In the genomic region with DNA sequence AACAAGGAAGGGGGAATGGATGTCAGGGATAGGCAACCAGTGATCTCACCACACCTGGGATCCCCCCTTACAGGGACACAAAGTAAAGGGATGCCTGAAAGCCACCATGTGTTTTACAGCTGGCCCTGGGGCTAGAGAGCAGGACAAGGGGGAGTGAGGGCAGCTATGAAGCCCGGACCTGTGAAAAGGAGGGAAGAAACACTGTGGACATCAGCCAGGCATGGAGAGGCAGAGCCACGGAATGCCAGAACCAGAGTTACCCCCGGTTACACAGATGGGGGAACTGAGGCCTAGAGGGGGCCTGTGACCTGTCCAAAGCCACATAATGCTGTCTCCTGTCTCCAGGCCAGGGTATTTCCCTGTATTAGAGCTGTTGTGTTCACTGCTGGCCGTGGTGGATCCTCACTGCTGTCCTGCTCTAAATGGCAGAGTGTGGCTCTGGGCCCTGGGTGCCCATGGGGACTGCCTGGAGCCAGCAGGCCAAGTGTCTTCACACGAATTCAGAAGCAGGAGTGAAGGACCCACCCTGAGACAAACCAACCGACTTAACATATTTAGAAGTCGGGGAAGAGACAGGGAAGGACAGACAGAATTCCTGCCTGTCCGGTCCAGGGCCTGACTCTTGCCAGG, we compare ENCODE assay signal across 19 cellular contexts. TPM values are rescaled to one million over a fixed set of nuclear protein-coding genes. Genes with fewer than 3 reads are reported as not detected.
DNase-seq lines count a peak whose midpoint lies in the region; ATAC-seq and TF ChIP-seq lines count a peak whose summit lies in the region.
"Had no signal": no experiment of that assay in that cellular context is flagged by ENCODE, and none has a peak within 500 bp of the region (broad histone marks: within the 10 kb centered on the region; RNA-seq: fewer than 3 reads in every experiment).

No MANE protein-coding gene starts in this region.

- intact Hi-C loops in cardiac septum (cut with DNase I): loop anchor here (1.0 to 2.0 kb wide), 2 partner anchors 31 to 61 kb away; a partner anchor contains a TSS

- H3K4me3 ChIP-seq in right atrium auricular region (no peak overlapping the region), lung (no peak overlapping the region), coronary artery (no peak overlapping the region)

- TF ChIP-seq POLR2A in GM18505 (IDR thresholded peaks at IDR 0.05; ENCODE audit: borderline replicate concordance, extremely low read depth, insufficient read depth, insufficient read length): no peak

- no peak for TF ChIP-seq CTCF in right atrium auricular region (IDR thresholded peaks at IDR 0.05)
- no peak for TF ChIP-seq CTCF in lung (IDR thresholded peaks at IDR 0.05; ENCODE audit: control extremely low read depth, extremely low read depth)
- no peak for TF ChIP-seq CTCF in coronary artery (IDR thresholded peaks at IDR 0.05)

- ATAC-seq in lung (ENCODE audit: insufficient read depth, low FRiP score): no peak
- no peak for ATAC-seq in stimulated activated naive B cell treated with anti-CD40 and anti-IgM and Interleukin-4, amounts not matched to agents 10 μg/mL and 1 μg/mL and 100 μg/mL, for 72 hours (replicated peaks)
- no peak for ATAC-seq in GM18505 (IDR thresholded peaks at IDR 0.05; ENCODE audit: unreplicated experiment)
- ATAC-seq in HG03342 (IDR thresholded peaks at IDR 0.05; ENCODE audit: unreplicated experiment): no peak

- H3K27me3 ChIP-seq in right atrium auricular region (no peaks in the 10 kb centered on the region), lung (ENCODE audit: control insufficient read depth, insufficient read depth) (no peaks in the 10 kb centered on the region)
- H3K27me3 ChIP-seq: testis had no signal

- 58 to 77% methylated on average over 8 of the region's 8 CpGs for WGBS in lung, 2 donors

- H3K4me1 Mint-ChIP-seq in stimulated activated naive B cell treated with anti-CD40 and anti-IgM and Interleukin-4, amounts not matched to agents 10 μg/mL and 1 μg/mL and 100 μg/mL, for 72 hours: peaks cover 11 to 22% of the 10 kb centered on the region in 2 donors

- peaks cover 0 to 23% of the 10 kb centered on the region in 2 donors for H3K4me1 ChIP-seq in right atrium auricular region
- peaks cover 0 to 20% of the 10 kb centered on the region in 2 donors for H3K4me1 ChIP-seq in lung (ENCODE audit: control insufficient read depth in 2 of 2, insufficient read depth in 2 of 2, low read length in 2 of 2)
- H3K4me1 ChIP-seq: testis had no signal

- peak overlapping the region; percentile 79 for H3K27ac Mint-ChIP-seq in stimulated activated naive B cell treated with anti-CD40 and anti-IgM and Interleukin-4, amounts not matched to agents 10 μg/mL and 1 μg/mL and 100 μg/mL, for 72 hours
- H3K27ac Mint-ChIP-seq: activated CD4-positive, alpha-beta T cell treated with anti-CD3 and anti-CD28 coated beads for 36 hours; activated CD8-positive, alpha-beta T cell treated with anti-CD3 and anti-CD28 coated beads, Interleukin-2, amount 10 ng/mL, durations not matched to agents 7 days and 5 days; activated naive CD4-positive, alpha-beta T cell treated with anti-CD3 and anti-CD28 coated beads, Interleukin-2, amount 50 U/mL, for 72 hours; CD4-positive, alpha-beta memory T cell; stimulated activated naive CD8-positive, alpha-beta T cell treated with anti-CD3 and anti-CD28 coated beads, Interleukin-15, Interleukin-2, amounts not matched to agents 100 ng/mL and 50 ng/mL, for 24 hours had no signal

- H3K27me3 Mint-ChIP-seq in stimulated activated naive B cell treated with anti-CD40 and anti-IgM and Interleukin-4, amounts not matched to agents 10 μg/mL and 1 μg/mL and 100 μg/mL, for 72 hours: peaks cover 38 to 52% of the 10 kb centered on the region in 2 donors

- H3K9me3 ChIP-seq in right atrium auricular region (no peaks in the 10 kb centered on the region), lung (ENCODE audit: control insufficient read depth in 2 of 2, insufficient read depth in 1 of 2, low read length in 1 of 2) (no peaks in the 10 kb centered on the region)
- H3K9me3 ChIP-seq: left lung, testis had no signal

- H3K4me3 Mint-ChIP-seq in stimulated activated naive B cell treated with anti-CD40 and anti-IgM and Interleukin-4, amounts not matched to agents 10 μg/mL and 1 μg/mL and 100 μg/mL, for 72 hours: no peak overlapping the region
- H3K4me3 Mint-ChIP-seq: activated CD4-positive, alpha-beta T cell treated with anti-CD3 and anti-CD28 coated beads for 36 hours; activated CD8-positive, alpha-beta T cell treated with anti-CD3 and anti-CD28 coated beads, Interleukin-2, amount 10 ng/mL, durations not matched to agents 7 days and 5 days; stimulated activated naive CD8-positive, alpha-beta T cell treated with anti-CD3 and anti-CD28 coated beads, Interleukin-15, Interleukin-2, amounts not matched to agents 100 ng/mL and 50 ng/mL, for 24 hours had no signal

- H3K36me3 ChIP-seq in right atrium auricular region: no peaks in the 10 kb centered on the region
- H3K36me3 ChIP-seq in lung (ENCODE audit: control insufficient read depth in 2 of 2, insufficient read depth in 2 of 2, low read length in 2 of 2): no peaks in the 10 kb centered on the region
- H3K36me3 ChIP-seq: left lung had no signal

- H3K36me3 Mint-ChIP-seq in stimulated activated naive B cell treated with anti-CD40 and anti-IgM and Interleukin-4, amounts not matched to agents 10 μg/mL and 1 μg/mL and 100 μg/mL, for 72 hours: no peaks in the 10 kb centered on the region
- H3K36me3 Mint-ChIP-seq: activated naive CD4-positive, alpha-beta T cell treated with anti-CD3 and anti-CD28 coated beads, Interleukin-2, amount 50 U/mL, for 72 hours; CD4-positive, alpha-beta memory T cell; naive B cell had no signal

- DNase-seq in right atrium auricular region (ENCODE audit: low spot score) (peak; percentile 34), cardiac septum (ENCODE audit: low spot score) (no peak), RPMI7951 (ENCODE audit: low read depth) (peak; percentile 15), lung (ENCODE audit: low spot score) (peak; percentile 23), coronary artery (ENCODE audit: low spot score) (no peak)
- DNase-seq in stimulated activated naive B cell treated with anti-CD40 and anti-IgM and Interleukin-4, amounts not matched to agents 10 μg/mL and 1 μg/mL and 100 μg/mL, for 72 hours: no peak

- no peak overlapping the region for H3K27ac ChIP-seq in right atrium auricular region
- peak overlapping the region in 1 of 2 donors; percentile 5 for H3K27ac ChIP-seq in lung (ENCODE audit: low read depth in 1 of 2, low read length in 1 of 2)
- peak overlapping the region in 1 of 2 donors; percentile 61 for H3K27ac ChIP-seq in coronary artery
- H3K27ac ChIP-seq: testis had no signal

- no peaks in the 10 kb centered on the region for H3K9me3 Mint-ChIP-seq in stimulated activated naive B cell treated with anti-CD40 and anti-IgM and Interleukin-4, amounts not matched to agents 10 μg/mL and 1 μg/mL and 100 μg/mL, for 72 hours
- H3K9me3 Mint-ChIP-seq: CD4-positive, alpha-beta memory T cell; naive B cell; stimulated activated naive CD8-positive, alpha-beta T cell treated with anti-CD3 and anti-CD28 coated beads, Interleukin-15, Interleukin-2, amounts not matched to agents 100 ng/mL and 50 ng/mL, for 24 hours had no signal

RNA-seq across cellular contexts. Expression of a gene that starts 29.7 kb away (rescaled TPM):
- total RNA-seq in right atrium auricular region (10 to 100 TPM; 29.5 to 61.8 TPM), cardiac septum (57.8 TPM), lung (100 to 1,000 TPM; 142 to 204 TPM)
- total RNA-seq in RPMI7951 (2014; rRNA removed; shearing (Covaris generic)): 213 and 279 TPM in 2 replicates
- polyA plus RNA-seq in lung: 100 to 1,000 TPM in 1 of 2 donors, 10 to 100 TPM in 1; 83.9 to 123 TPM

RNA-seq across cellular contexts. Expression of a gene that starts 31.1 kb away (rescaled TPM):
- total RNA-seq in right atrium auricular region: under 1 TPM in 1 of 2 donors, not detected in 1; 0.12 TPM
- not detected for total RNA-seq in cardiac septum
- not detected in 2 replicates for total RNA-seq in RPMI7951 (2014; rRNA removed; shearing (Covaris generic))
- 1 to 10 TPM in 1 of 2 donors, under 1 TPM in 1; 0.52 to 1.3 TPM for total RNA-seq in lung
- under 1 TPM; 0.17 to 0.77 TPM for polyA plus RNA-seq in lung
- total RNA-seq: activated CD8-positive, alpha-beta T cell treated with anti-CD3 and anti-CD28 coated beads, Interleukin-2, amount 10 ng/mL, durations not matched to agents 7 days and 5 days; bronchial epithelial cell; CD4-positive, alpha-beta memory T cell; glomerular endothelial cell; renal cortical epithelial cell had no signal
- polyA plus RNA-seq: CD4-positive, alpha-beta memory T cell had no signal

RNA-seq across cellular contexts. Expression of a gene that starts 57.2 kb away (rescaled TPM):
- total RNA-seq in right atrium auricular region: under 1 TPM in 1 of 2 donors, not detected in 1; 0.71 TPM
- total RNA-seq in cardiac septum: 0.16 TPM
- not detected in 2 replicates for total RNA-seq in RPMI7951 (2014; rRNA removed; shearing (Covaris generic))
- 1 to 10 TPM in 1 of 2 donors, under 1 TPM in 1; 0.51 to 2.2 TPM for total RNA-seq in lung
- under 1 TPM; 0.45 to 0.93 TPM for polyA plus RNA-seq in lung
- total RNA-seq: activated CD8-positive, alpha-beta T cell treated with anti-CD3 and anti-CD28 coated beads, Interleukin-2, amount 10 ng/mL, durations not matched to agents 7 days and 5 days; bronchial epithelial cell; glomerular endothelial cell had no signal

Comparison
In these comparisons a context has a peak if more than half of its experiments do, and no peak if none do; other contexts are left out.
1. DNase-seq: peak in right atrium auricular region (single experiment), RPMI7951 (single experiment) and lung (single experiment); none in cardiac septum (single experiment), stimulated activated naive B cell treated with anti-CD40 and anti-IgM and Interleukin-4, amounts not matched to agents 10 μg/mL and 1 μg/mL and 100 μg/mL, for 72 hours (single experiment) and coronary artery (single experiment).